Comparison of ENCODE assay signal across 8 cellular contexts in genomic region chr22:33919591-33920501, GRCh38. TPM values are rescaled to one million over a fixed set of nuclear protein-coding genes. Genes with fewer than 3 reads are reported as not detected.
DNase-seq lines count a peak whose midpoint lies in the region; ATAC-seq and TF ChIP-seq lines count a peak whose summit lies in the region.

LARGE1 (minus strand) TSS chr22:33920476.

- no peak for DNase-seq in CD8-positive, alpha-beta memory T cell
- peak; percentile 43 for DNase-seq in NCI-H1092 treated with DMSO at 0.1 percent for 48 hours (lab: John Stamatoyannopoulos, UW)
- DNase-seq in breast epithelium (ENCODE audit: low spot score in 2 of 2), result peak; percentile 48 to 63
- DNase-seq in islet precursor cell, result peak; percentile 72
- DNase-seq in smooth muscle cell (lab: John Stamatoyannopoulos, UW; ENCODE audit: unreplicated experiment), result no peak
- no peak for DNase-seq in EL

- peak within 1 kb of the TSS; percentile 97 for H2AFZ ChIP-seq in smooth muscle cell (ENCODE audit: low read depth)

- no peaks in the 10 kb centered on the region for H3K36me3 ChIP-seq in CD8-positive, alpha-beta memory T cell (ENCODE audit: insufficient read depth, low read length)
- H3K36me3 ChIP-seq in breast epithelium, result no peaks in the 10 kb centered on the region
- no peaks in the 10 kb centered on the region for H3K36me3 ChIP-seq in smooth muscle cell (ENCODE audit: low read depth)

- H4K20me1 ChIP-seq in smooth muscle cell (ENCODE audit: low read depth), result peaks cover 52% of the 10 kb centered on the region

- ATAC-seq in GM21576 (IDR thresholded peaks at IDR 0.05; ENCODE audit: unreplicated experiment), result peak; percentile 23
- no peak for ATAC-seq in HG02970 (IDR thresholded peaks at IDR 0.05; ENCODE audit: low FRiP score, unreplicated experiment)

- H3F3A ChIP-seq in smooth muscle cell (ENCODE audit: low read depth), result no peaks in the 10 kb centered on the region

- peaks cover 23% of the 10 kb centered on the region for H3K79me2 ChIP-seq in smooth muscle cell (ENCODE audit: low read depth)

- no peak for TF ChIP-seq CTCF in breast epithelium (IDR thresholded peaks at IDR 0.05)
- TF ChIP-seq CTCF in smooth muscle cell (IDR thresholded peaks at IDR 0.05; ENCODE audit: borderline replicate concordance, insufficient read depth, poor library complexity, severe bottlenecking), result no peak

- H3K9me3 ChIP-seq in CD8-positive, alpha-beta memory T cell (ENCODE audit: low read length), result no peaks in the 10 kb centered on the region
- H3K9me3 ChIP-seq in breast epithelium (no peaks in the 10 kb centered on the region), smooth muscle cell (replicated peaks; ENCODE audit: low read depth) (no peaks in the 10 kb centered on the region)

- intact Hi-C loops in breast epithelium (cut with DNase I; ENCODE audit: low total_unique reads), result no loop called here

- peaks cover 6% of the 10 kb centered on the region for H3K27me3 ChIP-seq in CD8-positive, alpha-beta memory T cell (ENCODE audit: insufficient read depth, low read length, poor library complexity, severe bottlenecking)
- no peaks in the 10 kb centered on the region for H3K27me3 ChIP-seq in breast epithelium
- no peaks in the 10 kb centered on the region for H3K27me3 ChIP-seq in smooth muscle cell (ENCODE audit: low read depth)

- peak within 1 kb of the TSS; percentile 30 to 82 (median 74) for H3K4me3 Mint-ChIP-seq in CD8-positive, alpha-beta memory T cell

- CTCF ChIA-PET in CD8-positive, alpha-beta memory T cell (lab: Charles Lee), result no interaction called here

- no peak within 1 kb of the TSS for H3K27ac ChIP-seq in CD8-positive, alpha-beta memory T cell (ENCODE audit: low read depth, low read length)
- H3K27ac ChIP-seq in breast epithelium, result peak within 1 kb of the TSS; percentile 80 to 90
- H3K27ac ChIP-seq in smooth muscle cell (ENCODE audit: low read depth), result peak within 1 kb of the TSS; percentile 12

- peak within 1 kb of the TSS; percentile 98 for H3K4me2 ChIP-seq in smooth muscle cell

- H3K4me1 Mint-ChIP-seq in CD8-positive, alpha-beta memory T cell, result peaks cover 11 to 20% (median 16%) of the 10 kb centered on the region in 3 donors

- H3K9me3 Mint-ChIP-seq in CD8-positive, alpha-beta memory T cell, result peaks cover 0 to 14% (median 7%) of the 10 kb centered on the region in 5 donors

- peaks cover 7% of the 10 kb centered on the region for H3K4me1 ChIP-seq in CD8-positive, alpha-beta memory T cell (ENCODE audit: insufficient read depth, low read length)
- H3K4me1 ChIP-seq in breast epithelium, result peaks cover 0 to 11% of the 10 kb centered on the region in 2 donors
- H3K4me1 ChIP-seq in smooth muscle cell (ENCODE audit: low read depth), result peaks cover 21% of the 10 kb centered on the region

- H3K27ac Mint-ChIP-seq in CD8-positive, alpha-beta memory T cell, result peak within 1 kb of the TSS in 1 of 8 donors; percentile 39

- POLR2A ChIA-PET in CD8-positive, alpha-beta memory T cell (lab: Charles Lee), result no interaction called here

- peaks cover 42 to 64% of the 10 kb centered on the region in 2 donors for H3K27me3 Mint-ChIP-seq in CD8-positive, alpha-beta memory T cell

- no peaks in the 10 kb centered on the region for H3K36me3 Mint-ChIP-seq in CD8-positive, alpha-beta memory T cell

- WGBS in smooth muscle cell (ENCODE audit: low lambda C conversion rate), result under 1% methylated on average over 67 of the region's 93 CpGs

- no peak for TF ChIP-seq POLR2A in breast epithelium (IDR thresholded peaks at IDR 0.05)

- H3K9ac ChIP-seq in smooth muscle cell (ENCODE audit: low read depth), result peak within 1 kb of the TSS; percentile 67

- peak within 1 kb of the TSS; percentile 41 for H3K4me3 ChIP-seq in CD8-positive, alpha-beta memory T cell (ENCODE audit: low read length)
- peak within 1 kb of the TSS; percentile 78 to 90 (median 80) for H3K4me3 ChIP-seq in breast epithelium
- peak within 1 kb of the TSS; percentile 79 for H3K4me3 ChIP-seq in smooth muscle cell

RNA-seq across cellular contexts. Expression of gene LARGE1, which starts in this region (rescaled TPM):
- under 1 TPM; 0.18 to 0.27 TPM for total RNA-seq in CD8-positive, alpha-beta memory T cell
- 0.07 TPM for polyA plus RNA-seq in CD8-positive, alpha-beta memory T cell
- 10 to 100 TPM; 23.6 to 27.8 (median 26.1) TPM for total RNA-seq in breast epithelium
- total RNA-seq in smooth muscle cell, result 17.1 and 18.0 TPM in 2 replicates
- polyA plus RNA-seq in smooth muscle cell, result 8.9 and 11.9 TPM in 2 replicates

Comparison
In these comparisons a context has a peak if more than half of its experiments do, and no peak if none do; other contexts are left out.
1. RNA of gene LARGE1 (total RNA-seq): 23.6 to 27.8 TPM in breast epithelium and 17.1 to 18.0 TPM in smooth muscle cell; 0.18 to 0.27 TPM in CD8-positive, alpha-beta memory T cell; every median in the first group is over 10 times any median in the second.
2. DNase-seq: peak in NCI-H1092 treated with DMSO at 0.1 percent for 48 hours (single experiment), breast epithelium (2 of 2) and islet precursor cell (single experiment); none in CD8-positive, alpha-beta memory T cell (0 of 5), smooth muscle cell (single experiment) and EL (single experiment).
3. Peak in every context shown above with its lines, with median percentiles within 50 percentile points of each other: H3K4me3 ChIP-seq.